23 cellular contexts compared by ENCODE assay signal in genomic region chr1:245010018-245010614, GRCh38.
A peak's percentile ranks its signal among the peaks of the same experiment; 100 is the strongest.
DNase-seq lines count a peak whose midpoint lies in the region; ATAC-seq and TF ChIP-seq lines count a peak whose summit lies in the region.
"Had no signal": no experiment of that assay in that cellular context is flagged by ENCODE, and none has a peak within 500 bp of the region (broad histone marks: within the 10 kb centered on the region; RNA-seq: fewer than 3 reads in every experiment).

No MANE protein-coding gene starts in this region.

- CTCF ChIA-PET in HEK293 (lab: Yijun Ruan, JAX): interaction anchor here (0.6 kb wide), 1 partner anchor 20 kb away, joined by 4 read pairs; no protein-coding TSS in a partner anchor

- no peak for DNase-seq in Right ventricle myocardium superior
- DNase-seq in cardiac septum (ENCODE audit: low spot score): no peak
- DNase-seq in left ventricle myocardium superior: no peak
- no peak for DNase-seq in psoas muscle
- no peak for DNase-seq in SK-N-DZ (ENCODE audit: low spot score)
- DNase-seq in activated T-cell treated with anti-CD3 and anti-CD28 coated beads for 4 hours: no peak
- DNase-seq: 8988T; ACHN; AML-193; BE2C; CD4-positive, alpha-beta T cell; CD8-positive, alpha-beta memory T cell; DMS 273 treated with DMSO at 0.1 percent for 48 hours; DMS79; EL; GDM1; GM23248; H7; HCEC 1CT had no signal

- H3K9me3 ChIP-seq in HEK293 (ENCODE audit: control insufficient read depth, insufficient read depth, low read depth, low read length): no peaks in the 10 kb centered on the region
- no peaks in the 10 kb centered on the region for H3K9me3 ChIP-seq in psoas muscle
- H3K9me3 ChIP-seq: A549; BE2C; BLaER1 treated with 17β-estradiol and CSF1 and Interleukin-3, amounts not matched to agents 10 nM and 100 nM had no signal

- no peaks in the 10 kb centered on the region for H3K36me3 ChIP-seq in HEK293 (ENCODE audit: control insufficient read depth in 2 of 2, insufficient read depth in 1 of 2, low read length in 2 of 2)
- no peaks in the 10 kb centered on the region for H3K36me3 ChIP-seq in psoas muscle (ENCODE audit: insufficient read depth in 1 of 2, low read depth in 1 of 2)
- H3K36me3 ChIP-seq: BE2C had no signal

- H3K27me3 ChIP-seq in psoas muscle (ENCODE audit: insufficient read depth in 3 of 3, low read length in 2 of 3): no peaks in the 10 kb centered on the region
- H3K27me3 ChIP-seq: BE2C; BLaER1 treated with 17β-estradiol and CSF1 and Interleukin-3, amounts not matched to agents 10 nM and 100 nM had no signal

- intact Hi-C loops in Right ventricle myocardium superior (cut with DNase I): no loop called here
- intact Hi-C loops in cardiac septum (cut with DNase I): no loop called here
- intact Hi-C loops in left ventricle myocardium superior (cut with micrococcal nuclease): no loop called here
- intact Hi-C loops in psoas muscle (cut with DNase I): no loop called here

- H3K27ac ChIP-seq in HEK293 (ENCODE audit: extremely low read depth, low read depth, low read length) (no peak overlapping the region), psoas muscle (no peak overlapping the region)
- H3K27ac ChIP-seq: A549; BLaER1 treated with 17β-estradiol and CSF1 and Interleukin-3, amounts not matched to agents 10 nM and 100 nM; GM23248 had no signal

- WGBS in psoas muscle, 3 donors: 46 to 80% (median 54%) methylated on average over 8 of the region's 8 CpGs

- POLR2A ChIA-PET in HEK293 (lab: Yijun Ruan, JAX): no interaction called here

- H3K4me1 ChIP-seq in HEK293 (ENCODE audit: control insufficient read depth, insufficient read depth, low read length) (no peaks in the 10 kb centered on the region), psoas muscle (peaks cover 3% of the 10 kb centered on the region)
- H3K4me1 ChIP-seq: A549, BE2C had no signal

- ATAC-seq in Right ventricle myocardium superior (ENCODE audit: poor library complexity) (peak; percentile 84), left ventricle myocardium superior (peak; percentile 86), psoas muscle (peak in 3 of 4 donors; percentile 53 to 83 (median 71))
- ATAC-seq: A549, GM12878 had no signal

- TF ChIP-seq CTCF in HEK293 (tag by site-specific recombination; IDR thresholded peaks at IDR 0.05) (no peak), psoas muscle (IDR thresholded peaks at IDR 0.05) (no peak)

- H3K4me3 ChIP-seq in HEK293 (ENCODE audit: low read depth, low read length) (no peak overlapping the region), psoas muscle (no peak overlapping the region)
- H3K4me3 ChIP-seq: A549; BLaER1 treated with 17β-estradiol and CSF1 and Interleukin-3, amounts not matched to agents 10 nM and 100 nM; GM12878; GM23248 had no signal

TF ChIP-seq in HEK293, 187 proteins besides CTCF, POLR2A, EP300 and RAD21:
- TF ChIP-seq ZNF660 (tag by site-specific recombination; IDR thresholded peaks at IDR 0.05): no peak
- TF ChIP-seq OSR2 (tag by site-specific recombination; IDR thresholded peaks at IDR 0.05): peak; percentile 61; the same call in 1 of the 2 replicates
